Comparison of ENCODE assay signal across 8 cellular contexts in the genomic region with DNA sequence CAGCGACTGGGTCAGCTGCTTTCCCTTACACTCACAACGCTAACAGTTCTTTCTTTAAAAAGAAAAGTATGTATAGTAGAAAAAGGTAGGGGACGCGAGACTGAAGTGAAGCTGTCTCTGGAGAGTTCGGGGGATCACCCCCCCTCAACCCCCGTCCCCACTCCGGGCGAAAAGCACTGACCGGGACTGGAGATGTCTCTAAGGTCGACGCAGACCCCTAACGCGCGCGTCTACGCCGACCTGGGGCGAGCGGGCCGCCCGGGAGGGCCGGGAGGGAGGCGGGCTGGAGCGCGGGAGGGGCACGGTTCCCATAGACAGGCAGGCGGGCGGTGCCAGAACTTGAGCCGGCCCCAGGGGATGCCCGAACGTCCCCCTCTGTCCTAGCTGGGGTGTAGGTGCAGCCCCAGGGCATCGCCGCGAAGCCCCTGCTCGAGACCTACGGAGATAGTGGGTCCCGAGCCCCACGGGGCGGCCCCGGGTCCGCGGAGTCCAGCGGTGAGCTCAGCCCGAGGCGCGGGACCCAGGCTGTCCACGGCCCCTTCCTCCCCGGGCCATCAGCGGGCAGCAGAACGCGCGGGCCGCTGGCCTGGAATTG.
DNase-seq lines count a peak whose midpoint lies in the region; ATAC-seq lines count a peak whose summit lies in the region.

No MANE protein-coding gene starts in this region.

- no peaks in the 10 kb centered on the region for H3K27me3 Mint-ChIP-seq in CD4-positive, alpha-beta memory T cell

- intact Hi-C loops in CD4-positive, alpha-beta memory T cell (cut with micrococcal nuclease) = loop anchor here (1.0 to 10.0 kb wide), 3 partner anchors 48 to 1277 kb away; partner anchors contain the start of gene WIPF1

- peak; percentile 24 to 57 (median 38) for DNase-seq in CD4-positive, alpha-beta memory T cell
- DNase-seq in HT1080 (ENCODE audit: low read depth) = peak; percentile 39
- DNase-seq in activated CD4-positive, alpha-beta T cell treated with anti-CD3 and anti-CD28 coated beads, Interleukin-2, amount 50 U/mL, for 48 hours = peak; percentile 49 to 57
- DNase-seq in ureter (ENCODE audit: low spot score) = no peak

- peak; percentile 46 for ATAC-seq in GM19455 (IDR thresholded peaks at IDR 0.05; ENCODE audit: unreplicated experiment)

- POLR2A ChIA-PET in CD4-positive, alpha-beta memory T cell (lab: Charles Lee; ENCODE audit: partially characterized antibody) = interaction anchor here (0.7 to 6.3 kb wide), 14 partner anchors 10 to 104 kb away, joined by 3 to 85 read pairs (median 4); partner anchors contain the start of gene WIPF1

- H3K27me3 ChIP-seq in CD4-positive, alpha-beta memory T cell (ENCODE audit: insufficient read depth, low read length) = no peaks in the 10 kb centered on the region
- H3K27me3 ChIP-seq in endocrine pancreas (ENCODE audit: control insufficient read depth, insufficient read depth, low read length) = no peaks in the 10 kb centered on the region
- H3K27me3 ChIP-seq in muscle layer of duodenum (ENCODE audit: low read depth, low read length) = no peaks in the 10 kb centered on the region

- peak overlapping the region; percentile 88 to 93 (median 90) for H3K4me3 Mint-ChIP-seq in CD4-positive, alpha-beta memory T cell

- no peaks in the 10 kb centered on the region for H3K9me3 ChIP-seq in CD4-positive, alpha-beta memory T cell (ENCODE audit: control insufficient read depth in 1 of 2, low read length in 2 of 2)
- H3K9me3 ChIP-seq in endocrine pancreas (ENCODE audit: control insufficient read depth, low read length) = no peaks in the 10 kb centered on the region
- no peaks in the 10 kb centered on the region for H3K9me3 ChIP-seq in muscle layer of duodenum (ENCODE audit: control insufficient read depth in 1 of 2, low read length in 2 of 2)

- H3K4me3 ChIP-seq in CD4-positive, alpha-beta memory T cell (ENCODE audit: low read length in 2 of 2) = peak overlapping the region; percentile 5 to 69
- H3K4me3 ChIP-seq in endocrine pancreas (ENCODE audit: control insufficient read depth, insufficient read depth, low read length) (peak overlapping the region; percentile 74), muscle layer of duodenum (ENCODE audit: low read depth in 1 of 2, low read length in 2 of 2) (peak overlapping the region; percentile 77 to 80)

- peak overlapping the region; percentile 84 for H3K27ac ChIP-seq in CD4-positive, alpha-beta memory T cell (ENCODE audit: low read depth, low read length)
- H3K27ac ChIP-seq in muscle layer of duodenum (ENCODE audit: low read length) (peak overlapping the region; percentile 48), temporal lobe (ENCODE audit: low read depth, low read length) (peak overlapping the region; percentile 64)

- CTCF ChIA-PET in CD4-positive, alpha-beta memory T cell (lab: Charles Lee; ENCODE audit: partially characterized antibody) = interaction anchor here (0.7 to 2.0 kb wide), 13 partner anchors 13 to 219 kb away, joined by 3 to 8 read pairs (median 4); no protein-coding TSS in a partner anchor

- H3K9me3 Mint-ChIP-seq in CD4-positive, alpha-beta memory T cell = no peaks in the 10 kb centered on the region

- peak overlapping the region; percentile 68 to 93 (median 91) for H3K27ac Mint-ChIP-seq in CD4-positive, alpha-beta memory T cell

- peaks cover 51% of the 10 kb centered on the region for H3K4me1 ChIP-seq in CD4-positive, alpha-beta memory T cell (ENCODE audit: insufficient read depth, low read length)
- H3K4me1 ChIP-seq in endocrine pancreas (ENCODE audit: control insufficient read depth, insufficient read depth, low read length) (no peaks in the 10 kb centered on the region), muscle layer of duodenum (ENCODE audit: control insufficient read depth in 1 of 2, insufficient read depth in 2 of 2, low read length in 2 of 2) (peaks cover 0 to 10% of the 10 kb centered on the region in 2 donors)

- H3K9ac ChIP-seq in endocrine pancreas (ENCODE audit: control insufficient read depth, insufficient read depth, low read length) = peak overlapping the region; percentile 55

- H3K36me3 ChIP-seq in CD4-positive, alpha-beta memory T cell (ENCODE audit: insufficient read depth, low read length) = no peaks in the 10 kb centered on the region
- H3K36me3 ChIP-seq in endocrine pancreas (ENCODE audit: control insufficient read depth, insufficient read depth, low read length) (no peaks in the 10 kb centered on the region), muscle layer of duodenum (ENCODE audit: control insufficient read depth in 1 of 2, insufficient read depth in 2 of 2, low read length in 2 of 2) (peaks cover 0 to 3% of the 10 kb centered on the region in 2 donors)

- H3K36me3 Mint-ChIP-seq in CD4-positive, alpha-beta memory T cell = peaks cover 0 to 6% of the 10 kb centered on the region in 2 donors

- peaks cover 42 to 65% (median 54%) of the 10 kb centered on the region in 4 donors for H3K4me1 Mint-ChIP-seq in CD4-positive, alpha-beta memory T cell
